Comparison of ENCODE assay signal across 20 cellular contexts in genomic region chr1:76337777-76338176, GRCh38.
"Had no signal": no experiment of that assay in that cellular context is flagged by ENCODE, and none has a peak within 500 bp of the region (broad histone marks: within the 10 kb centered on the region; RNA-seq: fewer than 3 reads in every experiment).

No MANE protein-coding gene starts in this region.

- H3K4me1 ChIP-seq: ascending aorta, body of pancreas had no signal

- ATAC-seq: activated CD8-positive, alpha-beta T cell treated with anti-CD3 and anti-CD28 coated beads, Interleukin-2, amount 10 ng/mL, durations not matched to agents 7 days and 5 days; K562; T-helper 17 cell had no signal

- H3K36me3 ChIP-seq: ascending aorta had no signal

- H3K27me3 ChIP-seq: ascending aorta, body of pancreas had no signal

- H3K27ac ChIP-seq: ascending aorta, body of pancreas, PC-9 had no signal

- H3K4me3 ChIP-seq: body of pancreas, K562, PC-9 had no signal

- DNase-seq: activated CD4-positive, alpha-beta T cell treated with anti-CD3 and anti-CD28 coated beads for 48 hours; activated CD4-positive, alpha-beta T cell treated with anti-CD3 and anti-CD28 coated beads, Interleukin-2, amount 50 U/mL, for 4 hours; activated CD4-positive, CD25-positive, alpha-beta regulatory T cell treated with anti-CD3 and anti-CD28 coated beads, Interleukin-2, amount 50 U/mL, for 72 hours; activated CD8-positive, alpha-beta memory T cell treated with anti-CD3 and anti-CD28 coated beads, Interleukin-2, amount 50 U/mL, for 48 hours; activated CD8-positive, alpha-beta T cell treated with anti-CD3 and anti-CD28 coated beads, Interleukin-2, amount 10 ng/mL, durations not matched to agents 7 days and 5 days; activated naive CD4-positive, alpha-beta T cell treated with anti-CD3 and anti-CD28 coated beads, Interleukin-2, amount 50 U/mL, for 16 hours; activated naive CD8-positive, alpha-beta T cell treated with anti-CD3 and anti-CD28 coated beads, Interleukin-2, amount 10 ng/mL, durations not matched to agents 7 days and 5 days; activated T-cell treated with anti-CD3 and anti-CD28 coated beads, Interleukin-2, amount 50 U/mL, for 1 hour; central memory CD4-positive, alpha-beta T cell; Karpas-422; MM.1S; NCI-H1436; NCI-H187 treated with DMSO at 0.1 percent for 48 hours; NCI-H2081 treated with DMSO at 0.1 percent for 48 hours; PC-9; T-helper 17 cell; T-helper 9 cell had no signal

- H3K9me3 ChIP-seq: ascending aorta, body of pancreas had no signal
